In genomic region chr12:12880537-12880936, GRCh38 we compare ENCODE assay signal across 1 cellular context.
TF ChIP-seq lines count a peak whose summit lies in the region.

No MANE protein-coding gene starts in this region.

TF ChIP-seq in IMR-90, 13 proteins besides CTCF, POLR2A, EP300 and RAD21:
- TF ChIP-seq CEBPB (IDR thresholded peaks at IDR 0.05; ENCODE audit: low read depth, low read length) (peak; percentile 15; the same call in 1 of the 2 replicates), MAFK (IDR thresholded peaks at IDR 0.05; ENCODE audit: low read depth, low read length) (no peak)
